ENCODE assay signal across 2 cellular contexts in the genomic region with DNA sequence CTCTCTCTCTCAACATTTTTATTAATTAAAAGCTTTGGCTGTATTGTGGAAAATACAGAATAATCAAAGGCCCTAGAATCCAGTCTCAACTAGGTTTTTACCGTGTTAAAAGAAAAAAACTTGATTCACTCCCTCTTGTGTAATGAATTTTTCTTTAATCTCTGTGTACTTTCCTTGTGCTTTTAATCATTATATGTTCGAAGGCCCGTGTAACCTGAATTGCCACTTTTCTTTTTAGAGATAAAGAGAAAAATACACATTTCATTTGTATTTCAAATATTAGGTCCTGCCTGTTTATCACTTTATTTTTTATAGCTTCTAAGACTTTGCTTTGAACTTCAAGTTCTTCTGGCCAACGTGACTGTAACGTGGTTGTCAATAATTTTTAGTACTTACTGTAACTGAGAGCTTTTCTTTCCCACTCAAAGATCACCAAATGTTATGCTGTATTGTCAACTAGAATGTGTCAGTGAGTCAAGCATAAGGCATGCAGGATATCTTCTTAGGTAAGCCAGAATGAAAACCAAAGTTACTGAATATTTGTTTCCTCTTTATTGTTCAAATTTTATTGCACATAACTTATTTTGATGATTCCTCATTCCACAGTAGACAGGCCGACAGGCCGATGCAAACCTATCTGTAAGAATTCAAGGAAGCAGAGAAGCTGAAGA.
TF ChIP-seq lines count a peak whose summit lies in the region.

No MANE protein-coding gene starts in this region.

TF ChIP-seq in GM23338, 12 proteins besides CTCF, POLR2A, EP300 and RAD21:
- TF ChIP-seq, protein P1, sequence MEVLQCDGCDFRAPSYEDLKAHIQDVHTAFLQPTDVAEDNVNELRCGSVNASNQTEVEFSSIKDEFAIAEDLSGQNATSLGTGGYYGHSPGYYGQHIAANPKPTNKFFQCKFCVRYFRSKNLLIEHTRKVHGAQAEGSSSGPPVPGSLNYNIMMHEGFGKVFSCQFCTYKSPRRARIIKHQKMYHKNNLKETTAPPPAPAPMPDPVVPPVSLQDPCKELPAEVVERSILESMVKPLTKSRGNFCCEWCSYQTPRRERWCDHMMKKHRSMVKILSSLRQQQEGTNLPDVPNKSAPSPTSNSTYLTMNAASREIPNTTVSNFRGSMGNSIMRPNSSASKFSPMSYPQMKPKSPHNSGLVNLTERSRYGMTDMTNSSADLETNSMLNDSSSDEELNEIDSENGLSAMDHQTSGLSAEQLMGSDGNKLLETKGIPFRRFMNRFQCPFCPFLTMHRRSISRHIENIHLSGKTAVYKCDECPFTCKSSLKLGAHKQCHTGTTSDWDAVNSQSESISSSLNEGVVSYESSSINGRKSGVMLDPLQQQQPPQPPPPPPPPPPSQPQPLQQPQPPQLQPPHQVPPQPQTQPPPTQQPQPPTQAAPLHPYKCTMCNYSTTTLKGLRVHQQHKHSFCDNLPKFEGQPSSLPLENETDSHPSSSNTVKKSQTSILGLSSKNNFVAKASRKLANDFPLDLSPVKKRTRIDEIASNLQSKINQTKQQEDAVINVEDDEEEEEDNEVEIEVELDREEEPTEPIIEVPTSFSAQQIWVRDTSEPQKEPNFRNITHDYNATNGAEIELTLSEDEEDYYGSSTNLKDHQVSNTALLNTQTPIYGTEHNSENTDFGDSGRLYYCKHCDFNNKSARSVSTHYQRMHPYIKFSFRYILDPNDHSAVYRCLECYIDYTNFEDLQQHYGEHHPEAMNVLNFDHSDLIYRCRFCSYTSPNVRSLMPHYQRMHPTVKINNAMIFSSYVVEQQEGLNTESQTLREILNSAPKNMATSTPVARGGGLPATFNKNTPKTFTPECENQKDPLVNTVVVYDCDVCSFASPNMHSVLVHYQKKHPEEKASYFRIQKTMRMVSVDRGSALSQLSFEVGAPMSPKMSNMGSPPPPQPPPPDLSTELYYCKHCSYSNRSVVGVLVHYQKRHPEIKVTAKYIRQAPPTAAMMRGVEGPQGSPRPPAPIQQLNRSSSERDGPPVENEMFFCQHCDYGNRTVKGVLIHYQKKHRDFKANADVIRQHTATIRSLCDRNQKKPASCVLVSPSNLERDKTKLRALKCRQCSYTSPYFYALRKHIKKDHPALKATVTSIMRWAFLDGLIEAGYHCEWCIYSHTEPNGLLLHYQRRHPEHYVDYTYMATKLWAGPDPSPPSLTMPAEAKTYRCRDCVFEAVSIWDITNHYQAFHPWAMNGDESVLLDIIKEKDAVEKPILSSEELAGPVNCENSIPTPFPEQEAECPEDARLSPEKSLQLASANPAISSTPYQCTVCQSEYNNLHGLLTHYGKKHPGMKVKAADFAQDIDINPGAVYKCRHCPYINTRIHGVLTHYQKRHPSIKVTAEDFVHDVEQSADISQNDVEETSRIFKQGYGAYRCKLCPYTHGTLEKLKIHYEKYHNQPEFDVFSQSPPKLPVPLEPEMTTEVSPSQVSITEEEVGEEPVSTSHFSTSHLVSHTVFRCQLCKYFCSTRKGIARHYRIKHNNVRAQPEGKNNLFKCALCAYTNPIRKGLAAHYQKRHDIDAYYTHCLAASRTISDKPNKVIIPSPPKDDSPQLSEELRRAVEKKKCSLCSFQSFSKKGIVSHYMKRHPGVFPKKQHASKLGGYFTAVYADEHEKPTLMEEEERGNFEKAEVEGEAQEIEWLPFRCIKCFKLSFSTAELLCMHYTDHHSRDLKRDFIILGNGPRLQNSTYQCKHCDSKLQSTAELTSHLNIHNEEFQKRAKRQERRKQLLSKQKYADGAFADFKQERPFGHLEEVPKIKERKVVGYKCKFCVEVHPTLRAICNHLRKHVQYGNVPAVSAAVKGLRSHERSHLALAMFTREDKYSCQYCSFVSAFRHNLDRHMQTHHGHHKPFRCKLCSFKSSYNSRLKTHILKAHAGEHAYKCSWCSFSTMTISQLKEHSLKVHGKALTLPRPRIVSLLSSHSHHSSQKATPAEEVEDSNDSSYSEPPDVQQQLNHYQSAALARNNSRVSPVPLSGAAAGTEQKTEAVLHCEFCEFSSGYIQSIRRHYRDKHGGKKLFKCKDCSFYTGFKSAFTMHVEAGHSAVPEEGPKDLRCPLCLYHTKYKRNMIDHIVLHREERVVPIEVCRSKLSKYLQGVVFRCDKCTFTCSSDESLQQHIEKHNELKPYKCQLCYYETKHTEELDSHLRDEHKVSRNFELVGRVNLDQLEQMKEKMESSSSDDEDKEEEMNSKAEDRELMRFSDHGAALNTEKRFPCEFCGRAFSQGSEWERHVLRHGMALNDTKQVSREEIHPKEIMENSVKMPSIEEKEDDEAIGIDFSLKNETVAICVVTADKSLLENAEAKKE (CRISPR knock-in tag; IDR thresholded peaks at IDR 0.05), result no peak
- TF ChIP-seq NANOG (IDR thresholded peaks at IDR 0.05; ENCODE audit: borderline replicate concordance) (no peak), EZH2 (IDR thresholded peaks at IDR 0.05; ENCODE audit: low read depth, unreplicated experiment) (no peak), STAT1 (IDR thresholded peaks at IDR 0.05; ENCODE audit: unreplicated experiment) (no peak)
- TF ChIP-seq, protein P2, sequence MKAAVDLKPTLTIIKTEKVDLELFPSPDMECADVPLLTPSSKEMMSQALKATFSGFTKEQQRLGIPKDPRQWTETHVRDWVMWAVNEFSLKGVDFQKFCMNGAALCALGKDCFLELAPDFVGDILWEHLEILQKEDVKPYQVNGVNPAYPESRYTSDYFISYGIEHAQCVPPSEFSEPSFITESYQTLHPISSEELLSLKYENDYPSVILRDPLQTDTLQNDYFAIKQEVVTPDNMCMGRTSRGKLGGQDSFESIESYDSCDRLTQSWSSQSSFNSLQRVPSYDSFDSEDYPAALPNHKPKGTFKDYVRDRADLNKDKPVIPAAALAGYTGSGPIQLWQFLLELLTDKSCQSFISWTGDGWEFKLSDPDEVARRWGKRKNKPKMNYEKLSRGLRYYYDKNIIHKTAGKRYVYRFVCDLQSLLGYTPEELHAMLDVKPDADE (IDR thresholded peaks at IDR 0.05), result no peak
- TF ChIP-seq, protein P3, sequence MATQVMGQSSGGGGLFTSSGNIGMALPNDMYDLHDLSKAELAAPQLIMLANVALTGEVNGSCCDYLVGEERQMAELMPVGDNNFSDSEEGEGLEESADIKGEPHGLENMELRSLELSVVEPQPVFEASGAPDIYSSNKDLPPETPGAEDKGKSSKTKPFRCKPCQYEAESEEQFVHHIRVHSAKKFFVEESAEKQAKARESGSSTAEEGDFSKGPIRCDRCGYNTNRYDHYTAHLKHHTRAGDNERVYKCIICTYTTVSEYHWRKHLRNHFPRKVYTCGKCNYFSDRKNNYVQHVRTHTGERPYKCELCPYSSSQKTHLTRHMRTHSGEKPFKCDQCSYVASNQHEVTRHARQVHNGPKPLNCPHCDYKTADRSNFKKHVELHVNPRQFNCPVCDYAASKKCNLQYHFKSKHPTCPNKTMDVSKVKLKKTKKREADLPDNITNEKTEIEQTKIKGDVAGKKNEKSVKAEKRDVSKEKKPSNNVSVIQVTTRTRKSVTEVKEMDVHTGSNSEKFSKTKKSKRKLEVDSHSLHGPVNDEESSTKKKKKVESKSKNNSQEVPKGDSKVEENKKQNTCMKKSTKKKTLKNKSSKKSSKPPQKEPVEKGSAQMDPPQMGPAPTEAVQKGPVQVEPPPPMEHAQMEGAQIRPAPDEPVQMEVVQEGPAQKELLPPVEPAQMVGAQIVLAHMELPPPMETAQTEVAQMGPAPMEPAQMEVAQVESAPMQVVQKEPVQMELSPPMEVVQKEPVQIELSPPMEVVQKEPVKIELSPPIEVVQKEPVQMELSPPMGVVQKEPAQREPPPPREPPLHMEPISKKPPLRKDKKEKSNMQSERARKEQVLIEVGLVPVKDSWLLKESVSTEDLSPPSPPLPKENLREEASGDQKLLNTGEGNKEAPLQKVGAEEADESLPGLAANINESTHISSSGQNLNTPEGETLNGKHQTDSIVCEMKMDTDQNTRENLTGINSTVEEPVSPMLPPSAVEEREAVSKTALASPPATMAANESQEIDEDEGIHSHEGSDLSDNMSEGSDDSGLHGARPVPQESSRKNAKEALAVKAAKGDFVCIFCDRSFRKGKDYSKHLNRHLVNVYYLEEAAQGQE (IDR thresholded peaks at IDR 0.05; ENCODE audit: unreplicated experiment), result no peak

TF ChIP-seq in WTC11, 78 proteins besides CTCF, POLR2A, EP300 and RAD21:
- TF ChIP-seq ZNF396 (CRISPR knock-in tag; IDR thresholded peaks at IDR 0.05; ENCODE audit: borderline replicate concordance) (no peak), NR3C1 (CRISPR knock-in tag; conservative IDR thresholded peaks at IDR 0.05; ENCODE audit: low read depth) (no peak), TEAD4 (CRISPR knock-in tag; IDR thresholded peaks at IDR 0.05) (no peak), TEAD1 (CRISPR knock-in tag; IDR thresholded peaks at IDR 0.05) (no peak), CREM (CRISPR knock-in tag; IDR thresholded peaks at IDR 0.05) (no peak), ZBTB21 (CRISPR knock-in tag; IDR thresholded peaks at IDR 0.05; ENCODE audit: borderline replicate concordance) (no peak), CBFB (CRISPR knock-in tag; IDR thresholded peaks at IDR 0.05; ENCODE audit: low read depth) (no peak), NFATC4 (CRISPR knock-in tag; IDR thresholded peaks at IDR 0.05) (no peak), RORB (CRISPR knock-in tag; IDR thresholded peaks at IDR 0.05) (no peak), NR1H2 (CRISPR knock-in tag; IDR thresholded peaks at IDR 0.05) (no peak), FOXK1 (CRISPR knock-in tag; IDR thresholded peaks at IDR 0.05) (no peak), ELF4 (CRISPR knock-in tag; IDR thresholded peaks at IDR 0.05; ENCODE audit: low read depth) (no peak), ZNF416 (CRISPR knock-in tag; IDR thresholded peaks at IDR 0.05) (no peak), JUN (CRISPR knock-in tag; IDR thresholded peaks at IDR 0.05) (no peak), RELA (CRISPR knock-in tag; IDR thresholded peaks at IDR 0.05; ENCODE audit: borderline replicate concordance) (no peak), TP53 (CRISPR knock-in tag; IDR thresholded peaks at IDR 0.05) (no peak), SMAD4 (CRISPR knock-in tag; IDR thresholded peaks at IDR 0.05) (no peak)
- TF ChIP-seq, protein P4, sequence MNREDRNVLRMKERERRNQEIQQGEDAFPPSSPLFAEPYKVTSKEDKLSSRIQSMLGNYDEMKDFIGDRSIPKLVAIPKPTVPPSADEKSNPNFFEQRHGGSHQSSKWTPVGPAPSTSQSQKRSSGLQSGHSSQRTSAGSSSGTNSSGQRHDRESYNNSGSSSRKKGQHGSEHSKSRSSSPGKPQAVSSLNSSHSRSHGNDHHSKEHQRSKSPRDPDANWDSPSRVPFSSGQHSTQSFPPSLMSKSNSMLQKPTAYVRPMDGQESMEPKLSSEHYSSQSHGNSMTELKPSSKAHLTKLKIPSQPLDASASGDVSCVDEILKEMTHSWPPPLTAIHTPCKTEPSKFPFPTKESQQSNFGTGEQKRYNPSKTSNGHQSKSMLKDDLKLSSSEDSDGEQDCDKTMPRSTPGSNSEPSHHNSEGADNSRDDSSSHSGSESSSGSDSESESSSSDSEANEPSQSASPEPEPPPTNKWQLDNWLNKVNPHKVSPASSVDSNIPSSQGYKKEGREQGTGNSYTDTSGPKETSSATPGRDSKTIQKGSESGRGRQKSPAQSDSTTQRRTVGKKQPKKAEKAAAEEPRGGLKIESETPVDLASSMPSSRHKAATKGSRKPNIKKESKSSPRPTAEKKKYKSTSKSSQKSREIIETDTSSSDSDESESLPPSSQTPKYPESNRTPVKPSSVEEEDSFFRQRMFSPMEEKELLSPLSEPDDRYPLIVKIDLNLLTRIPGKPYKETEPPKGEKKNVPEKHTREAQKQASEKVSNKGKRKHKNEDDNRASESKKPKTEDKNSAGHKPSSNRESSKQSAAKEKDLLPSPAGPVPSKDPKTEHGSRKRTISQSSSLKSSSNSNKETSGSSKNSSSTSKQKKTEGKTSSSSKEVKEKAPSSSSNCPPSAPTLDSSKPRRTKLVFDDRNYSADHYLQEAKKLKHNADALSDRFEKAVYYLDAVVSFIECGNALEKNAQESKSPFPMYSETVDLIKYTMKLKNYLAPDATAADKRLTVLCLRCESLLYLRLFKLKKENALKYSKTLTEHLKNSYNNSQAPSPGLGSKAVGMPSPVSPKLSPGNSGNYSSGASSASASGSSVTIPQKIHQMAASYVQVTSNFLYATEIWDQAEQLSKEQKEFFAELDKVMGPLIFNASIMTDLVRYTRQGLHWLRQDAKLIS (CRISPR knock-in tag; IDR thresholded peaks at IDR 0.05; ENCODE audit: borderline replicate concordance), result no peak
- TF ChIP-seq, protein P5, sequence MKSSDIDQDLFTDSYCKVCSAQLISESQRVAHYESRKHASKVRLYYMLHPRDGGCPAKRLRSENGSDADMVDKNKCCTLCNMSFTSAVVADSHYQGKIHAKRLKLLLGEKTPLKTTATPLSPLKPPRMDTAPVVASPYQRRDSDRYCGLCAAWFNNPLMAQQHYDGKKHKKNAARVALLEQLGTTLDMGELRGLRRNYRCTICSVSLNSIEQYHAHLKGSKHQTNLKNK (CRISPR knock-in tag; IDR thresholded peaks at IDR 0.05), result no peak
